ENCODE assay signal across 13 cellular contexts in genomic region chr11:69398529-69399492, GRCh38.
A peak's percentile ranks its signal among the peaks of the same experiment; 100 is the strongest.
DNase-seq lines count a peak whose midpoint lies in the region; ATAC-seq and TF ChIP-seq lines count a peak whose summit lies in the region.
"Had no signal": no experiment of that assay in that cellular context is flagged by ENCODE, and none has a peak within 500 bp of the region (broad histone marks: within the 10 kb centered on the region; RNA-seq: fewer than 3 reads in every experiment).

No MANE protein-coding gene starts in this region.

- ATAC-seq in GM18870 (IDR thresholded peaks at IDR 0.05; ENCODE audit: unreplicated experiment) = no peak
- no peak for ATAC-seq in HG02938 (IDR thresholded peaks at IDR 0.05; ENCODE audit: unreplicated experiment)
- ATAC-seq: heart left ventricle had no signal

- H3K36me3 ChIP-seq in esophagus (ENCODE audit: control insufficient read depth in 2 of 2, insufficient read depth in 2 of 2, low read length in 1 of 2) = no peaks in the 10 kb centered on the region
- H3K36me3 ChIP-seq: heart left ventricle, ovary had no signal

- no peaks in the 10 kb centered on the region for H3K27me3 Mint-ChIP-seq in osteocyte (ENCODE audit: unreplicated experiment)

- no peaks in the 10 kb centered on the region for H3K36me3 Mint-ChIP-seq in osteocyte (ENCODE audit: unreplicated experiment)

- peaks cover 11% of the 10 kb centered on the region for H3K9me3 Mint-ChIP-seq in osteocyte (ENCODE audit: unreplicated experiment)

- H3K27me3 ChIP-seq in esophagus (ENCODE audit: control insufficient read depth in 1 of 2, insufficient read depth in 2 of 2, low read length in 2 of 2) = no peaks in the 10 kb centered on the region
- H3K27me3 ChIP-seq: heart left ventricle, ovary had no signal

- H3K27ac ChIP-seq in RWPE1 (peak overlapping the region; percentile 82), esophagus (ENCODE audit: low read depth in 2 of 2, low read length in 1 of 2) (peak overlapping the region; percentile 6 to 12)
- H3K27ac ChIP-seq: heart left ventricle, ovary had no signal

- H3K27ac Mint-ChIP-seq in osteocyte (ENCODE audit: unreplicated experiment) = peak overlapping the region; percentile 38
- H3K27ac Mint-ChIP-seq: activated naive CD4-positive, alpha-beta T cell treated with anti-CD3 and anti-CD28 coated beads, Interleukin-2, amount 50 U/mL, for 24 hours had no signal

- H3K4me3 ChIP-seq in esophagus (ENCODE audit: low read depth in 1 of 2, low read length in 2 of 2) = no peak overlapping the region
- H3K4me3 ChIP-seq: heart left ventricle, ovary had no signal

- TF ChIP-seq CTCF in RWPE1 (conservative IDR thresholded peaks at IDR 0.05; ENCODE audit: low read depth) (no peak), osteocyte (IDR thresholded peaks at IDR 0.05) (no peak)

- CTCF ChIA-PET in RWPE1 (lab: Yijun Ruan, JAX) = no interaction called here

- H3K4me1 ChIP-seq in esophagus (ENCODE audit: control insufficient read depth in 2 of 2, insufficient read depth in 2 of 2, low read length in 1 of 2) = peaks cover 6 to 14% of the 10 kb centered on the region in 2 donors

- WGBS in esophagus, 2 donors = 53 to 56% methylated on average over 28 of the region's 28 CpGs

- H3K4me3 Mint-ChIP-seq in osteocyte (ENCODE audit: unreplicated experiment) = no peak overlapping the region
- H3K4me3 Mint-ChIP-seq: activated naive CD4-positive, alpha-beta T cell treated with anti-CD3 and anti-CD28 coated beads, Interleukin-2, amount 50 U/mL, for 24 hours had no signal

- POLR2A ChIA-PET in RWPE1 (lab: Yijun Ruan, JAX; ENCODE audit: low non-redundant PET) = no interaction called here

- peaks cover 0 to 11% of the 10 kb centered on the region in 2 donors for H3K9me3 ChIP-seq in esophagus (ENCODE audit: control insufficient read depth in 2 of 2, insufficient read depth in 1 of 2, low read depth in 1 of 2, low read length in 1 of 2)
- H3K9me3 ChIP-seq: ovary had no signal

- DNase-seq in ELF-1 (ENCODE audit: low read depth, low spot score) (peak; percentile 69), RWPE1 (ENCODE audit: low spot score) (peak; percentile 71), osteocyte (ENCODE audit: extremely low spot score, unreplicated experiment) (no peak), NCI-H2107 (lab: John Stamatoyannopoulos, UW) (no peak), HCEC 1CT (no peak)
- DNase-seq: activated CD4-positive, CD25-positive, alpha-beta regulatory T cell; NCI-H526 treated with DMSO at 0.1 percent for 48 hours; ovary had no signal

- H3K4me1 Mint-ChIP-seq in osteocyte (ENCODE audit: unreplicated experiment) = peaks cover 23% of the 10 kb centered on the region

Comparison
In these comparisons a context has a peak if more than half of its experiments do, and no peak if none do; other contexts are left out.
1. DNase-seq: peak in ELF-1 (single experiment) and RWPE1 (single experiment); none in osteocyte (single experiment), NCI-H2107 (single experiment) and HCEC 1CT (single experiment).